Comparison of ENCODE assay signal across 9 cellular contexts in genomic region chr2:45904267-45904921, GRCh38.
DNase-seq lines count a peak whose midpoint lies in the region; ATAC-seq and TF ChIP-seq lines count a peak whose summit lies in the region.
"Had no signal": no experiment of that assay in that cellular context is flagged by ENCODE, and none has a peak within 500 bp of the region (broad histone marks: within the 10 kb centered on the region; RNA-seq: fewer than 3 reads in every experiment).

No MANE protein-coding gene starts in this region.

- no peaks in the 10 kb centered on the region for H3K9me3 ChIP-seq in thyroid gland

- DNase-seq in stimulated activated CD4-positive, alpha-beta T cell treated with anti-CD3 and anti-CD28 coated beads, Interleukin-15, amount 100 ng/mL, for 24 hours = peak; percentile 35
- no peak for DNase-seq in stimulated activated CD4-positive, alpha-beta T cell treated with anti-CD3 and anti-CD28 coated beads, Interleukin-4, amount 100 ng/mL, for 4 hours
- DNase-seq in astrocyte of the spinal cord (ENCODE audit: low read depth, low spot score) (peak; percentile 18), thyroid gland (no peak), NCI-H2196 (lab: John Stamatoyannopoulos, UW; ENCODE audit: unreplicated experiment) (no peak)
- DNase-seq: left cardiac atrium had no signal

- no peak for TF ChIP-seq CTCF in astrocyte of the spinal cord (IDR thresholded peaks at IDR 0.05; ENCODE audit: low read depth, low read length)
- no peak for TF ChIP-seq CTCF in thyroid gland (IDR thresholded peaks at IDR 0.05)

- ATAC-seq in HG03060 (IDR thresholded peaks at IDR 0.05; ENCODE audit: low read depth, unreplicated experiment) (peak; percentile 82), GM19023 (IDR thresholded peaks at IDR 0.05; ENCODE audit: unreplicated experiment) (no peak), HG03280 (IDR thresholded peaks at IDR 0.05; ENCODE audit: unreplicated experiment) (no peak)

- intact Hi-C loops in thyroid gland (cut with DNase I) = no loop called here

- 82 to 87% methylated on average over 14 of the region's 14 CpGs for WGBS in thyroid gland, 2 donors

- H3K4me3 ChIP-seq in astrocyte of the spinal cord (ENCODE audit: low read depth, low read length) (no peak overlapping the region), thyroid gland (replicated peaks in 1 of 3) (no peak overlapping the region)

- H3K27ac ChIP-seq in thyroid gland = no peak overlapping the region

- no peak for TF ChIP-seq POLR2A in thyroid gland (IDR thresholded peaks at IDR 0.05)

- H3K27me3 ChIP-seq in thyroid gland = no peaks in the 10 kb centered on the region

- H3K4me1 ChIP-seq in thyroid gland = peaks cover 12% of the 10 kb centered on the region in 2 donors

- in situ Hi-C loops in astrocyte of the spinal cord (cut with HindIII; ENCODE audit: low sequenced_read_pairs) = no loop called here

- H3K36me3 ChIP-seq in thyroid gland = no peaks in the 10 kb centered on the region

Comparison
In these comparisons a context has a peak if more than half of its experiments do, and no peak if none do; other contexts are left out.
1. DNase-seq: peak in stimulated activated CD4-positive, alpha-beta T cell treated with anti-CD3 and anti-CD28 coated beads, Interleukin-15, amount 100 ng/mL, for 24 hours (single experiment) and astrocyte of the spinal cord (single experiment); none in stimulated activated CD4-positive, alpha-beta T cell treated with anti-CD3 and anti-CD28 coated beads, Interleukin-4, amount 100 ng/mL, for 4 hours (0 of 2), thyroid gland (0 of 2) and NCI-H2196 (single experiment).